In the genomic region with DNA sequence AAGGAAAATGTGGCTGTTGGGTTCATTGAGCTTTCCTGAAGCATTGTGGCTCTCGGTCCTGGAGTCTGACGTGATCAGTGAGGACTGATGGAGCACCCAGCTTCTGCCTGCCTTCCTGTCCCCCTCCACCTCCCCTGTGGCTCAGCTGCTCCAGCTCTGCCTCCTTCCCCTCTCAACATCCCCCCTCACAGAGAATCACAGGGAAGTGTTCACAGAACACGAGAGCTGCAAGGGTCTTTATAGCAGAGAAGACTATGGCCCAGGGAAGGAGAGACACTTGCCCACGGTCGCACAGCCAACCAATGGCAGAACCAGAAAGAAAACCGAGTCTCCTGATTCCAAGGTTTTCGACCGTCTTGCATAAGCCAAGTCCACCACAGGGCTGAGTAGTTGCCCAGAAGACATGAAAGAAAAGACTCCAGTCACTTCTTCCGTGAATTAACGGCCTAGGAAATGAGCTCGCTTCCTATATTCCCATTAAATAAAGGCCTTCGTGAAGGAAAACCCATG, we compare ENCODE assay signal across 12 cellular contexts. TPM values are rescaled to one million over a fixed set of nuclear protein-coding genes. Genes with fewer than 3 reads are reported as not detected.
DNase-seq lines count a peak whose midpoint lies in the region; ATAC-seq and TF ChIP-seq lines count a peak whose summit lies in the region.
"Had no signal": no experiment of that assay in that cellular context is flagged by ENCODE, and none has a peak within 500 bp of the region (broad histone marks: within the 10 kb centered on the region; RNA-seq: fewer than 3 reads in every experiment).

No MANE protein-coding gene starts in this region.

- H4K20me1 ChIP-seq in BLaER1 = no peaks in the 10 kb centered on the region

- TF ChIP-seq POLR2A in body of pancreas (IDR thresholded peaks at IDR 0.05) = no peak

- no peak for ATAC-seq in body of pancreas
- no peak for ATAC-seq in HG02981 (IDR thresholded peaks at IDR 0.05; ENCODE audit: unreplicated experiment)
- no peak for ATAC-seq in GM18502 (IDR thresholded peaks at IDR 0.05; ENCODE audit: poor library complexity, unreplicated experiment)

- H3K9ac ChIP-seq in BLaER1 (0 out of 2 replicates have a peak overlapping the region, but pooled peaks have one; percentile 15), iPS-15b (ENCODE audit: low read depth, low read length) (no peak overlapping the region)

- no peaks in the 10 kb centered on the region for H3K27me3 ChIP-seq in BLaER1
- H3K27me3 ChIP-seq in body of pancreas = no peaks in the 10 kb centered on the region
- peaks cover 7% of the 10 kb centered on the region for H3K27me3 ChIP-seq in iPS-15b (ENCODE audit: control insufficient read depth, insufficient read depth, low read length)

- H3K27ac ChIP-seq in BLaER1 (peak overlapping the region; percentile 63), body of pancreas (peak overlapping the region in 3 of 4 donors; percentile 13 to 59 (median 29))

- peaks cover 35% of the 10 kb centered on the region for H3K4me1 ChIP-seq in BLaER1
- peaks cover 8% of the 10 kb centered on the region for H3K4me1 ChIP-seq in body of pancreas
- H3K4me1 ChIP-seq in iPS-15b (ENCODE audit: control insufficient read depth, insufficient read depth, low read length) = peaks cover 8% of the 10 kb centered on the region

- H3K4me3 ChIP-seq in BLaER1 (0 out of 2 replicates have a peak overlapping the region, but pooled peaks have one; percentile 9), body of pancreas (no peak overlapping the region), iPS-15b (ENCODE audit: low read depth, low read length) (peak overlapping the region; percentile 50), retinal pigment epithelial cell (ENCODE audit: low read length) (peak overlapping the region; percentile 26)

- no peaks in the 10 kb centered on the region for H3K36me3 ChIP-seq in BLaER1
- no peaks in the 10 kb centered on the region for H3K36me3 ChIP-seq in body of pancreas (replicated peaks in 1 of 2; ENCODE audit: insufficient read depth in 1 of 2, low read depth in 2 of 2)
- H3K36me3 ChIP-seq in iPS-15b (ENCODE audit: control insufficient read depth, insufficient read depth, low read length) = no peaks in the 10 kb centered on the region

- peak overlapping the region; percentile 76 for H3K4me2 ChIP-seq in BLaER1

- H3K9me3 ChIP-seq in BLaER1 (no peaks in the 10 kb centered on the region), body of pancreas (no peaks in the 10 kb centered on the region), iPS-15b (ENCODE audit: control insufficient read depth, insufficient read depth, low read length) (no peaks in the 10 kb centered on the region)

- DNase-seq in body of pancreas (no peak), retinal pigment epithelial cell (ENCODE audit: low read depth) (no peak), NCI-H1436 (lab: John Stamatoyannopoulos, UW) (no peak), NCI-H1048 (lab: John Stamatoyannopoulos, UW) (no peak)
- DNase-seq: NCI-H748 treated with DMSO at 0.1 percent for 48 hours had no signal

- intact Hi-C loops in body of pancreas (cut with DNase I) = no loop called here

- WGBS in body of pancreas, 2 donors = 49 to 67% methylated on average over 12 of the region's 12 CpGs

- no peak for TF ChIP-seq CTCF in body of pancreas (IDR thresholded peaks at IDR 0.05)
- TF ChIP-seq CTCF in retinal pigment epithelial cell (conservative IDR thresholded peaks at IDR 0.05; ENCODE audit: low read depth, low read length) = no peak

RNA-seq across cellular contexts. Expression of a gene that starts 2.3 kb away (rescaled TPM):
- 1 to 10 TPM; 1.3 to 5.4 TPM for total RNA-seq in body of pancreas
- total RNA-seq: activated CD8-positive, alpha-beta memory T cell treated with anti-CD3 and anti-CD28 coated beads for 36 hours had no signal

RNA-seq across cellular contexts. Expression of a gene that starts 32.7 kb away (rescaled TPM):
- not detected for total RNA-seq in body of pancreas
- total RNA-seq: activated CD8-positive, alpha-beta memory T cell treated with anti-CD3 and anti-CD28 coated beads for 36 hours; G401; mesenteric fat pad had no signal

Comparison
In these comparisons a context has a peak if more than half of its experiments do, and no peak if none do; other contexts are left out.
1. H3K4me3 ChIP-seq: peak in BLaER1 (single experiment), iPS-15b (single experiment) and retinal pigment epithelial cell (single experiment); none in body of pancreas (0 of 2).